ENCODE assay signal across 21 cellular contexts in the genomic region with DNA sequence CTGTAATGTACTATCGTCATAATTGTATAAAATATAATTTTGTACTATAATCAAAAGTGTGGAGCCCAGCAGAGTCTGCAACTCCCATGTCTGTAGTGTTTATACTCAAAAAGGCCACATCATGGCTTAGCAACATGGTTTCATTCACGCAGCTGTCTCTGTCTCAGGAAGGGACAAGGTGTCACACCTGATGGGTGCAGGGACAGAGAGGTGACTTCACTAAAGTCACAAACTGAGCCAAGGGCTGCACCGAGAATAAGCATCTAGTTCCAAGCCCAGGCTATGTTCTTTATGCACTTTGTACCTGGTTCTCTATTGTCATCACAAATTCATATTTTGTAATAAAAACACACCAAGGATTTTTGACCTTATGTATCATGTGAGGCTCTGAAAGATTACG.
DNase-seq lines count a peak whose midpoint lies in the region; ATAC-seq, FAIRE-seq and TF ChIP-seq lines count a peak whose summit lies in the region.
"Had no signal": no experiment of that assay in that cellular context is flagged by ENCODE, and none has a peak within 500 bp of the region (broad histone marks: within the 10 kb centered on the region; RNA-seq: fewer than 3 reads in every experiment).

No MANE protein-coding gene starts in this region.

- no peaks in the 10 kb centered on the region for H4K20me1 ChIP-seq in MM.1S (ENCODE audit: insufficient read depth, low read length)

- H3K27ac Mint-ChIP-seq in progenitor cell of endocrine pancreas: peak overlapping the region; percentile 31
- H3K27ac Mint-ChIP-seq in CD4-positive, alpha-beta memory T cell: no peak overlapping the region
- H3K27ac Mint-ChIP-seq: activated CD4-positive, alpha-beta memory T cell treated with anti-CD3 and anti-CD28 coated beads, Interleukin-2, amount 10 ng/mL, durations not matched to agents 7 days and 5 days; naive B cell had no signal

- H3K27me3 ChIP-seq in MM.1S (replicated peaks; ENCODE audit: insufficient read depth, low read length): no peaks in the 10 kb centered on the region
- no peaks in the 10 kb centered on the region for H3K27me3 ChIP-seq in CD4-positive, alpha-beta memory T cell (ENCODE audit: insufficient read depth, low read length)
- H3K27me3 ChIP-seq: BE2C, dorsolateral prefrontal cortex, left lung, tibial nerve had no signal

- no peak for TF ChIP-seq CTCF in MM.1S (IDR thresholded peaks at IDR 0.05; ENCODE audit: low read length)
- TF ChIP-seq CTCF in progenitor cell of endocrine pancreas (IDR thresholded peaks at IDR 0.05; ENCODE audit: unreplicated experiment): no peak

- H3F3A ChIP-seq in MM.1S (ENCODE audit: insufficient read depth, low read length): peaks cover 12% of the 10 kb centered on the region

- H3K9me3 Mint-ChIP-seq in progenitor cell of endocrine pancreas (ENCODE audit: low read depth): no peaks in the 10 kb centered on the region
- H3K9me3 Mint-ChIP-seq in CD4-positive, alpha-beta memory T cell: peaks cover 0 to 4% (median 0%) of the 10 kb centered on the region in 8 donors
- H3K9me3 Mint-ChIP-seq: activated CD4-positive, alpha-beta memory T cell treated with anti-CD3 and anti-CD28 coated beads, Interleukin-2, amount 10 ng/mL, durations not matched to agents 7 days and 5 days had no signal

- peaks cover 28% of the 10 kb centered on the region for H3K4me1 ChIP-seq in MM.1S (ENCODE audit: low read length)
- no peaks in the 10 kb centered on the region for H3K4me1 ChIP-seq in CD4-positive, alpha-beta memory T cell (ENCODE audit: insufficient read depth, low read length)
- H3K4me1 ChIP-seq: BE2C, left lung had no signal

- intact Hi-C loops in CD4-positive, alpha-beta memory T cell (cut with micrococcal nuclease): no loop called here

- no peaks in the 10 kb centered on the region for H3K9me2 ChIP-seq in MM.1S (replicated peaks; ENCODE audit: insufficient read depth, low read length)

- H3K4me3 ChIP-seq in MM.1S (ENCODE audit: low read length): no peak overlapping the region
- no peak overlapping the region for H3K4me3 ChIP-seq in CD4-positive, alpha-beta memory T cell (ENCODE audit: low read length in 2 of 2)
- H3K4me3 ChIP-seq: dorsolateral prefrontal cortex, left lung, tibial nerve had no signal

- peaks cover 16% of the 10 kb centered on the region for H3K4me1 Mint-ChIP-seq in progenitor cell of endocrine pancreas (ENCODE audit: low read depth)
- H3K4me1 Mint-ChIP-seq in CD4-positive, alpha-beta memory T cell: peaks cover 4 to 6% (median 4%) of the 10 kb centered on the region in 4 donors
- H3K4me1 Mint-ChIP-seq: naive B cell had no signal

- peak; percentile 60 for DNase-seq in MM.1S
- no peak for DNase-seq in progenitor cell of endocrine pancreas (ENCODE audit: low spot score, unreplicated experiment)
- DNase-seq in CD4-positive, alpha-beta memory T cell: no peak
- DNase-seq in effector CD8-positive, alpha-beta T cell (lab: John Stamatoyannopoulos, UW): no peak
- DNase-seq in H54 (ENCODE audit: insufficient read length, low spot score): no peak
- no peak for DNase-seq in middle frontal gyrus (ENCODE audit: extremely low spot score, low spot score)
- DNase-seq: activated CD4-positive, alpha-beta memory T cell treated with anti-CD3 and anti-CD28 coated beads, Interleukin-2, amount 10 ng/mL, durations not matched to agents 7 days and 5 days; BE2C; DMS79; dorsolateral prefrontal cortex; left lung; naive B cell; NCI-H1105; NCI-H345; stimulated activated CD8-positive, alpha-beta memory T cell treated with anti-CD3 and anti-CD28 coated beads, Interleukin-4, amount 100 ng/mL, for 48 hours had no signal

- H3K9me3 ChIP-seq in MM.1S (replicated peaks; ENCODE audit: insufficient read depth, low read length): no peaks in the 10 kb centered on the region
- H3K9me3 ChIP-seq in CD4-positive, alpha-beta memory T cell (ENCODE audit: control insufficient read depth in 1 of 2, low read length in 2 of 2): no peaks in the 10 kb centered on the region
- H3K9me3 ChIP-seq: BE2C, left lung, tibial nerve had no signal

- CTCF ChIA-PET in CD4-positive, alpha-beta memory T cell (lab: Charles Lee; ENCODE audit: partially characterized antibody): interaction anchor here (0.6 to 1.2 kb wide), 2 partner anchors 19 to 636 kb away, joined by 3 to 6 read pairs; no protein-coding TSS in a partner anchor

- peak overlapping the region; percentile 11; the same call in 1 of the 2 replicates for H3K4me2 ChIP-seq in MM.1S (ENCODE audit: low read depth, low read length)

- TF ChIP-seq POLR2A in H54 (IDR thresholded peaks at IDR 0.05; ENCODE audit: low read depth, low read length): no peak

- no peak overlapping the region for H2AFZ ChIP-seq in MM.1S (ENCODE audit: low read length)

- H3K27me3 Mint-ChIP-seq in progenitor cell of endocrine pancreas: no peaks in the 10 kb centered on the region
- peaks cover 0 to 3% of the 10 kb centered on the region in 2 donors for H3K27me3 Mint-ChIP-seq in CD4-positive, alpha-beta memory T cell
- H3K27me3 Mint-ChIP-seq: activated CD4-positive, alpha-beta memory T cell treated with anti-CD3 and anti-CD28 coated beads, Interleukin-2, amount 10 ng/mL, durations not matched to agents 7 days and 5 days had no signal

- H3K9ac ChIP-seq in MM.1S (ENCODE audit: low read length): no peak overlapping the region

- no peak for FAIRE-seq in H54 (lab: Jason Lieb, UNC)
- FAIRE-seq: H1, TTC549 had no signal

- H3K4me3 Mint-ChIP-seq in progenitor cell of endocrine pancreas (ENCODE audit: low read depth): no peak overlapping the region
- H3K4me3 Mint-ChIP-seq in CD4-positive, alpha-beta memory T cell: no peak overlapping the region
- H3K4me3 Mint-ChIP-seq: activated CD4-positive, alpha-beta memory T cell treated with anti-CD3 and anti-CD28 coated beads, Interleukin-2, amount 10 ng/mL, durations not matched to agents 7 days and 5 days; naive B cell had no signal

- ATAC-seq in GM18909 (IDR thresholded peaks at IDR 0.05; ENCODE audit: poor library complexity, unreplicated experiment): peak; percentile 28
- ATAC-seq in HG02943 (IDR thresholded peaks at IDR 0.05; ENCODE audit: low read depth, unreplicated experiment): peak; percentile 31

- no peaks in the 10 kb centered on the region for H3K79me2 ChIP-seq in MM.1S (ENCODE audit: low read length)

- H3K36me3 Mint-ChIP-seq in progenitor cell of endocrine pancreas (ENCODE audit: insufficient read depth): no peaks in the 10 kb centered on the region
- H3K36me3 Mint-ChIP-seq in CD4-positive, alpha-beta memory T cell: no peaks in the 10 kb centered on the region
- H3K36me3 Mint-ChIP-seq: brain, naive B cell had no signal

- H3K36me3 ChIP-seq in MM.1S (replicated peaks; ENCODE audit: insufficient read depth, low read length): no peaks in the 10 kb centered on the region
- no peaks in the 10 kb centered on the region for H3K36me3 ChIP-seq in CD4-positive, alpha-beta memory T cell (ENCODE audit: insufficient read depth, low read length)
- H3K36me3 ChIP-seq: BE2C, left lung, tibial nerve had no signal

- POLR2A ChIA-PET in CD4-positive, alpha-beta memory T cell (lab: Charles Lee; ENCODE audit: partially characterized antibody): no interaction called here

- H3K27ac ChIP-seq in MM.1S (ENCODE audit: low read length): peak overlapping the region; percentile 77
- no peak overlapping the region for H3K27ac ChIP-seq in CD4-positive, alpha-beta memory T cell (ENCODE audit: low read depth, low read length)
- H3K27ac ChIP-seq: dorsolateral prefrontal cortex, left lung had no signal
